In genomic region chr9:22446589-22446949, GRCh38 we compare ENCODE assay signal across 9 cellular contexts. TPM values are rescaled to one million over a fixed set of nuclear protein-coding genes. Genes with fewer than 3 reads are reported as not detected.
DNase-seq lines count a peak whose midpoint lies in the region; ATAC-seq and TF ChIP-seq lines count a peak whose summit lies in the region.
"Had no signal": no experiment of that assay in that cellular context is flagged by ENCODE, and none has a peak within 500 bp of the region (broad histone marks: within the 10 kb centered on the region; RNA-seq: fewer than 3 reads in every experiment).

DMRTA1 (plus strand) TSS chr9:22446824; CDS start chr9:22447066, 242 bp downstream.

- H3K4me1 ChIP-seq in HUES6 (ENCODE audit: control insufficient read depth, insufficient read depth, low read length) (peaks cover 13% of the 10 kb centered on the region; the same call in 1 of the 2 replicates), tibial nerve (peaks cover 0 to 22% (median 2%) of the 10 kb centered on the region in 4 donors)

- peak within 1 kb of the TSS; percentile 75 for H3K9ac ChIP-seq in HUES6 (ENCODE audit: low read length)

- H3K4me3 ChIP-seq in HUES6 (ENCODE audit: low read depth, low read length) (peak within 1 kb of the TSS; percentile 87), tibial nerve (peak within 1 kb of the TSS; percentile 51 to 82 (median 58))

- peak in 1 of 2 donors; percentile 40 for TF ChIP-seq POLR2A in tibial nerve (IDR thresholded peaks at IDR 0.05)

- no peak for TF ChIP-seq CTCF in VCaP (conservative IDR thresholded peaks at IDR 0.05)
- TF ChIP-seq CTCF in tibial nerve (IDR thresholded peaks at IDR 0.05), result no peak

- H3K9me3 ChIP-seq in HUES6 (ENCODE audit: control insufficient read depth, insufficient read depth, low read depth, low read length) (no peaks in the 10 kb centered on the region), tibial nerve (no peaks in the 10 kb centered on the region)
- H3K9me3 ChIP-seq: neutrophil had no signal

- peak; percentile 84 for DNase-seq in ACHN
- peak; percentile 29 for DNase-seq in fibroblast of gingiva (ENCODE audit: low read depth)
- DNase-seq in mucosa of gallbladder (ENCODE audit: low spot score), result peak; percentile 86
- peak; percentile 40 to 59 for DNase-seq in tibial nerve (ENCODE audit: low spot score in 2 of 2)

- WGBS in tibial nerve, 2 donors, result 0% methylated on average over 15 to 22 of the region's 24 CpGs

- in situ Hi-C loops in ACHN (cut with HindIII; ENCODE audit: low pct_ligation_motif_present, low pct_unique_long_range_greater_than_20kb, low sequenced_read_pairs), result loop anchor here (25.0 kb wide), 1 partner anchor 134 kb away; no protein-coding TSS in a partner anchor

- no peaks in the 10 kb centered on the region for H3K27me3 ChIP-seq in HUES6 (ENCODE audit: control insufficient read depth, insufficient read depth, low read length)
- no peaks in the 10 kb centered on the region for H3K27me3 ChIP-seq in tibial nerve

- ATAC-seq in GM18517 (IDR thresholded peaks at IDR 0.05; ENCODE audit: unreplicated experiment), result peak; percentile 13
- no peak for ATAC-seq in GM18519 (IDR thresholded peaks at IDR 0.05; ENCODE audit: low FRiP score, unreplicated experiment)

- H3K27ac ChIP-seq in HUES6 (ENCODE audit: low read depth, low read length) (peak within 1 kb of the TSS; percentile 83; the same call in 1 of the 2 replicates), VCaP (peak within 1 kb of the TSS; percentile 68), tibial nerve (peak within 1 kb of the TSS; percentile 49 to 85 (median 72))
- H3K27ac ChIP-seq: neutrophil had no signal

- H3K36me3 ChIP-seq in HUES6 (ENCODE audit: control insufficient read depth, insufficient read depth, low read length) (peaks cover 6% of the 10 kb centered on the region), tibial nerve (no peaks in the 10 kb centered on the region)
- H3K36me3 ChIP-seq: neutrophil had no signal

- peak in 1 of 2 donors; percentile 58 for TF ChIP-seq EP300 in tibial nerve (IDR thresholded peaks at IDR 0.05)

RNA-seq across cellular contexts. Expression of gene DMRTA1, which starts in this region (rescaled TPM):
- total RNA-seq in mucosa of gallbladder (3.4 TPM), tibial nerve (1 to 10 TPM in 2 of 4 donors, under 1 TPM in 2; 0.78 to 2.1 (median 1.1) TPM)

Comparison
In these comparisons a context has a peak if more than half of its experiments do, and no peak if none do; other contexts are left out.
1. DNase-seq: peak in every context shown above with its lines; median percentile 86 in mucosa of gallbladder; 84 in ACHN; 50 in tibial nerve; 29 in fibroblast of gingiva.